9 cellular contexts compared by ENCODE assay signal in genomic region chr1:244654284-244655038, GRCh38.
DNase-seq lines count a peak whose midpoint lies in the region; TF ChIP-seq lines count a peak whose summit lies in the region.
"Had no signal": no experiment of that assay in that cellular context is flagged by ENCODE, and none has a peak within 500 bp of the region (broad histone marks: within the 10 kb centered on the region; RNA-seq: fewer than 3 reads in every experiment).

No MANE protein-coding gene starts in this region.

- H3K9me3 Mint-ChIP-seq in T-helper 2 cell treated with Interferon-gamma antibody and Interleukin-4, amounts not matched to agents 5 μg/mL and 100 μg/mL, for 36 hours, result no peaks in the 10 kb centered on the region

- H3K4me3 ChIP-seq in ACC112 (ENCODE audit: low read depth, low read length) (peak overlapping the region; percentile 98), HUES6 (ENCODE audit: low read depth, low read length) (peak overlapping the region; percentile 79), cardiac fibroblast (replicated peaks in 1 of 2; ENCODE audit: low read depth in 2 of 2, low read length in 2 of 2) (peak overlapping the region; percentile 92 to 94)

- H3K9ac ChIP-seq in HUES6 (ENCODE audit: low read length), result peak overlapping the region; percentile 84

- no peak overlapping the region for H3K27ac Mint-ChIP-seq in T-helper 2 cell treated with Interferon-gamma antibody and Interleukin-4, amounts not matched to agents 5 μg/mL and 100 μg/mL, for 36 hours
- H3K27ac Mint-ChIP-seq: nephron progenitor cell had no signal

- H2AFZ ChIP-seq in ACC112 (ENCODE audit: low read length, unreplicated experiment), result no peak overlapping the region

- H3K4me1 Mint-ChIP-seq in T-helper 2 cell treated with Interferon-gamma antibody and Interleukin-4, amounts not matched to agents 5 μg/mL and 100 μg/mL, for 36 hours (ENCODE audit: low read depth), result peaks cover 18% of the 10 kb centered on the region

- H3K27me3 Mint-ChIP-seq in T-helper 2 cell treated with Interferon-gamma antibody and Interleukin-4, amounts not matched to agents 5 μg/mL and 100 μg/mL, for 36 hours (ENCODE audit: low read depth), result peaks cover 3% of the 10 kb centered on the region

- peaks cover 20% of the 10 kb centered on the region; the same call in 1 of the 2 replicates for H3K36me3 ChIP-seq in ACC112 (ENCODE audit: insufficient read depth, low read length)
- peaks cover 22% of the 10 kb centered on the region for H3K36me3 ChIP-seq in HUES6 (ENCODE audit: control insufficient read depth, insufficient read depth, low read length)

- H3K4me1 ChIP-seq in ACC112 (ENCODE audit: control insufficient read depth, insufficient read depth, low read length, unreplicated experiment), result peaks cover 19% of the 10 kb centered on the region
- peaks cover 23% of the 10 kb centered on the region for H3K4me1 ChIP-seq in HUES6 (ENCODE audit: control insufficient read depth, insufficient read depth, low read length)

- no peak overlapping the region for H3K27ac ChIP-seq in ACC112 (ENCODE audit: low read depth, low read length)
- no peak overlapping the region; the same call in 1 of the 2 replicates for H3K27ac ChIP-seq in HUES6 (ENCODE audit: low read depth, low read length)

- no peaks in the 10 kb centered on the region for H3K9me3 ChIP-seq in HUES6 (ENCODE audit: control insufficient read depth, insufficient read depth, low read depth, low read length)

- no peak for TF ChIP-seq CTCF in cardiac fibroblast (IDR thresholded peaks at IDR 0.05; ENCODE audit: low read depth, low read length)

- no peak overlapping the region for H3K4me3 Mint-ChIP-seq in T-helper 2 cell treated with Interferon-gamma antibody and Interleukin-4, amounts not matched to agents 5 μg/mL and 100 μg/mL, for 36 hours
- H3K4me3 Mint-ChIP-seq: nephron progenitor cell had no signal

- H3K36me3 Mint-ChIP-seq in T-helper 2 cell treated with Interferon-gamma antibody and Interleukin-4, amounts not matched to agents 5 μg/mL and 100 μg/mL, for 36 hours (ENCODE audit: low read depth), result peaks cover 26% of the 10 kb centered on the region

- peaks cover 60% of the 10 kb centered on the region for H3K79me2 ChIP-seq in ACC112 (ENCODE audit: control insufficient read depth, insufficient read depth, low read length, unreplicated experiment)

- DNase-seq in cardiac fibroblast (ENCODE audit: low read depth in 2 of 2) (peak in 1 of 2 donors; percentile 24), midbrain (lab: John Stamatoyannopoulos, UW) (peak; percentile 2), activated gamma-delta T cell treated with Interleukin-2 at 50 U/mL for 16 hours (no peak)
- DNase-seq in activated CD8-positive, alpha-beta memory T cell treated with anti-CD3 and anti-CD28 coated beads for 24 hours, result no peak
- no peak for DNase-seq in T-helper 2 cell treated with Interferon-gamma antibody and Interleukin-4, amounts not matched to agents 5 μg/mL and 100 μg/mL, for 36 hours (ENCODE audit: low spot score)
- DNase-seq in activated CD8-positive, alpha-beta memory T cell treated with anti-CD3 and anti-CD28 coated beads, Interleukin-2, amount 50 U/mL, for 48 hours, result no peak

- no peaks in the 10 kb centered on the region for H3K27me3 ChIP-seq in ACC112 (ENCODE audit: insufficient read depth, low read length)
- no peaks in the 10 kb centered on the region for H3K27me3 ChIP-seq in HUES6 (ENCODE audit: control insufficient read depth, insufficient read depth, low read length)
